In the genomic region with DNA sequence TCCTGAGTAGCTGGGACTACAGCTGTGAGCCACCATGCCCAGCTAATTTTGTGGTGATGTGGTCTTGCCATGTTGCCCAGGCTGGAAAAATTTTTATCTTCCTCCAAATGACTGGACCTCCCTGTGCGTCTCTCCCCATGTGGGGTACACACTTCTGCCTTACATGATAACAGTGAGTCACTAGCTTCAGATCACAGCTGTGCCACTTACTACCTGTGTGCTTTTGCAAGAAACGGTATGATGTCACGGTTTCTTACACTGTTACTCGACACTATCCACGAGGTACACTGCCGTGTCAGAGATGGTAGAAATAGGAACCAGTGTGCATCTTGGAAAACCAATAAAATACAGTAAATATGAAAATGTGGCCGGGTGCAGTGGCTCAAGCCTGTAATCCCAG, we compare ENCODE assay signal across 1 cellular context.
A peak's percentile ranks its signal among the peaks of the same experiment; 100 is the strongest.
TF ChIP-seq lines count a peak whose summit lies in the region.

No MANE protein-coding gene starts in this region.

TF ChIP-seq in HEK293, 187 proteins besides CTCF, POLR2A, EP300 and RAD21 (continued from another document):
- TF ChIP-seq PRDM2 (tag by site-specific recombination; IDR thresholded peaks at IDR 0.05; ENCODE audit: borderline replicate concordance), result no peak
- TF ChIP-seq ZIC2 (tag by site-specific recombination; IDR thresholded peaks at IDR 0.05), result peak; percentile 74
- no peak for TF ChIP-seq ZNF785 (tag by site-specific recombination; IDR thresholded peaks at IDR 0.05)
- TF ChIP-seq SCRT2 (tag by site-specific recombination; IDR thresholded peaks at IDR 0.05), result 0 out of 2 replicates have a peak, but pooled peaks have one; percentile 38
- TF ChIP-seq ZNF629 (tag by site-specific recombination; IDR thresholded peaks at IDR 0.05), result peak; percentile 42; the same call in 1 of the 2 replicates
- no peak for TF ChIP-seq ZNF416 (tag by site-specific recombination; IDR thresholded peaks at IDR 0.05)
- TF ChIP-seq HIC1 (tag by site-specific recombination; IDR thresholded peaks at IDR 0.05), result no peak
- TF ChIP-seq ZNF2 (tag by site-specific recombination; IDR thresholded peaks at IDR 0.05), result no peak
